In the genomic region with DNA sequence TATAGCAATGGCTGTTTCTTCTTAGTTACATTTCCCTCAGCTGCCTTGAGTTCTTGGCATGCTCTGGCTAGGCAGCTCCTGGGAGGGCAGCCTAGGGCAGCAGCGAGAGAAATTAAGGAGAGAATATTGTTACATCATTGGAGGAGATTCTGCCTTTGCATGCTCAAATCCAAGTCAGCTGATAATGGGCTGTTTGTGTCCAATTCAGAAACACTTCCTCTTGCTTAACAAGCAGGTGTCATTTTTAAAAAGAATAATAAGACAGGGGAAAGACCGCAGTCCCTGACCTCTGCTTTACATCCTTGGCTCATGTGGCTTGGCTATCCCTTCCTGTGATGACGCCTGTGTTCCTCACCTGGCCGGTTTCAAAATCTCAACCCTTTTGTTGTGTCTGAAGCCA, we compare ENCODE assay signal across 17 cellular contexts.
A peak's percentile ranks its signal among the peaks of the same experiment; 100 is the strongest.
DNase-seq lines count a peak whose midpoint lies in the region; ATAC-seq and TF ChIP-seq lines count a peak whose summit lies in the region.
"Had no signal": no experiment of that assay in that cellular context is flagged by ENCODE, and none has a peak within 500 bp of the region (broad histone marks: within the 10 kb centered on the region; RNA-seq: fewer than 3 reads in every experiment).

No MANE protein-coding gene starts in this region.

- TF ChIP-seq CTCF in GM12865 (IDR thresholded peaks at IDR 0.05; ENCODE audit: insufficient read depth, low read depth, low read length, missing control alignments) = no peak
- no peak for TF ChIP-seq CTCF in activated B cell treated with CpG ODN at 0.5 μM for 24 hours (IDR thresholded peaks at IDR 0.05)
- TF ChIP-seq CTCF in mesothelial cell of epicardium (IDR thresholded peaks at IDR 0.05; ENCODE audit: unreplicated experiment) = no peak
- TF ChIP-seq CTCF in foreskin keratinocyte (conservative IDR thresholded peaks at IDR 0.05) = no peak

- intact Hi-C loops in activated B cell treated with CpG ODN at 0.5 μM for 24 hours (cut with micrococcal nuclease) = no loop called here

- H3K4me1 Mint-ChIP-seq in activated B cell treated with CpG ODN at 0.5 μM for 24 hours (peaks cover 61% of the 10 kb centered on the region), mesothelial cell of epicardium (peaks cover 46% of the 10 kb centered on the region)
- H3K4me1 Mint-ChIP-seq: immature natural killer cell had no signal

- peak overlapping the region; percentile 57 for H3K27ac Mint-ChIP-seq in activated B cell treated with CpG ODN at 0.5 μM for 24 hours
- peak overlapping the region; percentile 94 for H3K27ac Mint-ChIP-seq in mesothelial cell of epicardium

- H3K4me1 ChIP-seq in foreskin keratinocyte = peaks cover 16% of the 10 kb centered on the region

- POLR2A ChIA-PET in activated B cell treated with CpG ODN at 0.5 μM for 24 hours (lab: Charles Lee) = interaction anchor here (0.9 to 3.9 kb wide), 6 partner anchors 8 to 77 kb away, joined by 3 to 49 read pairs (median 6); a partner anchor contains a TSS

- CTCF ChIA-PET in activated B cell treated with CpG ODN at 0.5 μM for 24 hours (lab: Charles Lee) = interaction anchor here (1.3 to 1.4 kb wide), 2 partner anchors 18 to 59 kb away, joined by 3 to 4 read pairs; no protein-coding TSS in a partner anchor

- H3K36me3 Mint-ChIP-seq in activated B cell treated with CpG ODN at 0.5 μM for 24 hours (ENCODE audit: low read depth) (peaks cover 69% of the 10 kb centered on the region), mesothelial cell of epicardium (peaks cover 28% of the 10 kb centered on the region)

- ATAC-seq in HG02610 (IDR thresholded peaks at IDR 0.05; ENCODE audit: unreplicated experiment) = peak; percentile 46
- ATAC-seq in activated B cell treated with CpG ODN at 0.5 μM for 24 hours (ENCODE audit: low read depth) = no peak
- ATAC-seq in foreskin keratinocyte = no peak

- DNase-seq in GM12865 (ENCODE audit: low read depth) (peak; percentile 64), activated B cell treated with CpG ODN at 0.5 μM for 24 hours (no peak), mesothelial cell of epicardium (ENCODE audit: low spot score in 2 of 2, unreplicated experiment in 2 of 2) (no peak), DMS114 treated with DMSO at 0.1 percent for 48 hours (lab: John Stamatoyannopoulos, UW; ENCODE audit: unreplicated experiment) (no peak), foreskin keratinocyte (no peak)
- no peak for DNase-seq in activated effector memory CD4-positive, alpha-beta T cell treated with anti-CD3 and anti-CD28 coated beads, Interleukin-2, amount 50 U/mL, for 16 hours
- DNase-seq in activated CD4-positive, alpha-beta T cell treated with anti-CD3 and anti-CD28 coated beads, Interleukin-2, amount 50 U/mL, for 1 hour = no peak
- DNase-seq: activated CD8-positive, alpha-beta memory T cell treated with anti-CD3 and anti-CD28 coated beads for 24 hours; DMS 273 treated with DMSO at 0.1 percent for 48 hours; effector CD8-positive, alpha-beta T cell; immature natural killer cell; NCI-H187 treated with DMSO at 0.1 percent for 48 hours; pancreas; stimulated activated CD4-positive, alpha-beta T cell treated with anti-CD3 and anti-CD28 coated beads, Interleukin-12 subunit alpha, Interleukin-12 subunit beta, amount 100 ng/mL, for 4 hours had no signal

- H3K27me3 ChIP-seq in foreskin keratinocyte = no peaks in the 10 kb centered on the region
- H3K27me3 ChIP-seq: pancreas had no signal

- H3K27ac ChIP-seq in foreskin keratinocyte = no peak overlapping the region
- H3K27ac ChIP-seq: KMS-11, thoracic aorta had no signal

- H3K4me3 Mint-ChIP-seq in activated B cell treated with CpG ODN at 0.5 μM for 24 hours = peak overlapping the region; percentile 63
- no peak overlapping the region for H3K4me3 Mint-ChIP-seq in mesothelial cell of epicardium
- H3K4me3 Mint-ChIP-seq: immature natural killer cell had no signal

- H3K27me3 Mint-ChIP-seq in activated B cell treated with CpG ODN at 0.5 μM for 24 hours (no peaks in the 10 kb centered on the region), mesothelial cell of epicardium (ENCODE audit: low read depth) (no peaks in the 10 kb centered on the region)

- no peaks in the 10 kb centered on the region for H3K9me3 Mint-ChIP-seq in activated B cell treated with CpG ODN at 0.5 μM for 24 hours
- no peaks in the 10 kb centered on the region for H3K9me3 Mint-ChIP-seq in mesothelial cell of epicardium
- H3K9me3 Mint-ChIP-seq: immature natural killer cell had no signal

- no peak overlapping the region for H3K4me3 ChIP-seq in GM12865 (ENCODE audit: low read depth, low read length)
- H3K4me3 ChIP-seq: thoracic aorta had no signal
